Comparison of ENCODE assay signal across 10 cellular contexts in the genomic region with DNA sequence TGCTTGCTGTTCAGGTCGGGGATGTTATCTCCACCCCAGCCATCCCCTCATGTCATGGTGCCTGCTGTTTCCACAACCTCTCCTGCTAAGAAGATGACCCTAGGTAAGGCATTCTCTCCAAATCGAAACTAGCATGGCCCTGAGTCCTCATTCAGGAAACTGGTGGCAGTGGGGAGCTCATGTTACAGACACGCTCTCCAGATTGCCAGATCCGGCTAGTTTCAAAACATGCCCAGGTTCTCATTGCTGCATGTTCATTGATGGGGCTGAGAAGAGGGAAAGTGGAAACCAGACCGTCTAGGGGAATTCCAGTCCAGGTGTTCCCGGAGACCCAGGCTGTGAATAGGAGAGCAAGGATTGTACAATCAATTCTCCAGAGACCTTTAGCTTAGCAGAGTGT.
DNase-seq lines count a peak whose midpoint lies in the region; ATAC-seq and TF ChIP-seq lines count a peak whose summit lies in the region.
"Had no signal": no experiment of that assay in that cellular context is flagged by ENCODE, and none has a peak within 500 bp of the region (broad histone marks: within the 10 kb centered on the region; RNA-seq: fewer than 3 reads in every experiment).

No MANE protein-coding gene starts in this region.

- no peaks in the 10 kb centered on the region for H3K36me3 Mint-ChIP-seq in neural crest cell (ENCODE audit: low read depth)

- no peaks in the 10 kb centered on the region for H3K9me3 Mint-ChIP-seq in neural crest cell
- H3K9me3 Mint-ChIP-seq: T-helper 2 cell treated with Interferon-gamma antibody and Interleukin-4, amounts not matched to agents 5 μg/mL and 100 μg/mL, for 36 hours had no signal

- WGBS in body of pancreas, 2 donors = 10 to 33% methylated on average over 4 to 6 of the region's 6 CpGs

- peak overlapping the region in 3 of 4 donors; percentile 28 to 80 (median 61) for H3K27ac ChIP-seq in body of pancreas

- peaks cover 52% of the 10 kb centered on the region for H3K4me1 Mint-ChIP-seq in neural crest cell

- ATAC-seq in body of pancreas (peak; percentile 86), HG02981 (IDR thresholded peaks at IDR 0.05; ENCODE audit: unreplicated experiment) (no peak)

- no peak for TF ChIP-seq POLR2A in body of pancreas (IDR thresholded peaks at IDR 0.05)

- intact Hi-C loops in body of pancreas (cut with DNase I) = no loop called here

- TF ChIP-seq CTCF in body of pancreas (IDR thresholded peaks at IDR 0.05) (no peak), neural crest cell (conservative IDR thresholded peaks at IDR 0.05) (no peak)

- peaks cover 27% of the 10 kb centered on the region for H3K4me1 ChIP-seq in body of pancreas

- DNase-seq in EH (ENCODE audit: low read depth) (peak; percentile 27), NCI-H1694 treated with DMSO at 0.1 percent for 48 hours (lab: John Stamatoyannopoulos, UW) (peak; percentile 72), body of pancreas (peak; percentile 28 to 66 (median 44)), neural crest cell (ENCODE audit: low read depth, low spot score) (no peak), OCI-M2 (lab: John Stamatoyannopoulos, UW; ENCODE audit: unreplicated experiment) (no peak), foreskin melanocyte (no peak), T-helper 1 cell (no peak)
- DNase-seq: kidney had no signal

- H3K4me3 Mint-ChIP-seq in neural crest cell = peak overlapping the region; percentile 23
- H3K4me3 Mint-ChIP-seq: T-helper 2 cell treated with Interferon-gamma antibody and Interleukin-4, amounts not matched to agents 5 μg/mL and 100 μg/mL, for 36 hours had no signal

- no peaks in the 10 kb centered on the region for H3K27me3 ChIP-seq in body of pancreas

- H3K4me3 ChIP-seq in body of pancreas = no peak overlapping the region

- no peaks in the 10 kb centered on the region for H3K27me3 Mint-ChIP-seq in neural crest cell (ENCODE audit: low read depth)

- H3K36me3 ChIP-seq in body of pancreas (replicated peaks in 1 of 2; ENCODE audit: insufficient read depth in 1 of 2, low read depth in 2 of 2) = no peaks in the 10 kb centered on the region

- H3K27ac Mint-ChIP-seq in neural crest cell (ENCODE audit: unreplicated experiment) = peak overlapping the region; percentile 60
- H3K27ac Mint-ChIP-seq: T-helper 2 cell treated with Interferon-gamma antibody and Interleukin-4, amounts not matched to agents 5 μg/mL and 100 μg/mL, for 36 hours had no signal

- H3K9me3 ChIP-seq in body of pancreas = no peaks in the 10 kb centered on the region

Comparison
In these comparisons a context has a peak if more than half of its experiments do, and no peak if none do; other contexts are left out.
1. DNase-seq: peak in EH (single experiment), NCI-H1694 treated with DMSO at 0.1 percent for 48 hours (single experiment) and body of pancreas (4 of 4); none in neural crest cell (single experiment), OCI-M2 (single experiment), foreskin melanocyte (single experiment) and T-helper 1 cell (0 of 5).